Comparison of ENCODE assay signal across 1 cellular context in genomic region chr10:132027423-132027983, GRCh38.
TF ChIP-seq lines count a peak whose summit lies in the region.

No MANE protein-coding gene starts in this region.

TF ChIP-seq in K562, 482 proteins besides CTCF, POLR2A, EP300 and RAD21:
- TF ChIP-seq NFYB (IDR thresholded peaks at IDR 0.05; ENCODE audit: extremely low read depth, insufficient read length) (no peak), TFE3 (CRISPR knock-in tag; IDR thresholded peaks at IDR 0.05) (peak; percentile 46), FOSL1 (tag; conservative IDR thresholded peaks at IDR 0.05) (peak; percentile 44), HMBOX1 (IDR thresholded peaks at IDR 0.05) (no peak), RBM25 (IDR thresholded peaks at IDR 0.05; ENCODE audit: low read depth, low read length, severe bottlenecking) (peak; percentile 54), CAMTA2 (CRISPR knock-in tag; conservative IDR thresholded peaks at IDR 0.05) (no peak), HMGXB4 (CRISPR knock-in tag; IDR thresholded peaks at IDR 0.05) (no peak)
